Comparison of ENCODE assay signal across 18 cellular contexts in genomic region chr3:56680054-56680453, GRCh38. TPM values are rescaled to one million over a fixed set of nuclear protein-coding genes. Genes with fewer than 3 reads are reported as not detected.
A peak's percentile ranks its signal among the peaks of the same experiment; 100 is the strongest.
DNase-seq lines count a peak whose midpoint lies in the region; ATAC-seq, FAIRE-seq and TF ChIP-seq lines count a peak whose summit lies in the region.
"Had no signal": no experiment of that assay in that cellular context is flagged by ENCODE, and none has a peak within 500 bp of the region (broad histone marks: within the 10 kb centered on the region; RNA-seq: fewer than 3 reads in every experiment).

No MANE protein-coding gene starts in this region.

- H3K9ac ChIP-seq in GM12878 (ENCODE audit: control insufficient read depth, insufficient read depth, low read length) = no peak overlapping the region

- no peak for TF ChIP-seq POLR2A in NB4 (IDR thresholded peaks at IDR 0.05; ENCODE audit: extremely low read depth, insufficient read length)
- TF ChIP-seq POLR2A in GM12878 (IDR thresholded peaks at IDR 0.05; ENCODE audit: low read depth, low read length) = no peak

- H3K36me3 ChIP-seq in GM12878 (ENCODE audit: control insufficient read depth in 2 of 2, insufficient read depth in 2 of 2, low read length in 1 of 2) = peaks cover 0 to 3% of the 10 kb centered on the region in 2 experiments; a peak in 1 of 4 replicates
- H3K36me3 ChIP-seq: colonic mucosa, uterus had no signal

- peak overlapping the region; percentile 89 for H3K4me3 ChIP-seq in NB4 (ENCODE audit: low read depth, low read length)
- peak overlapping the region; percentile 94 for H3K4me3 ChIP-seq in GM12878
- H3K4me3 ChIP-seq: colonic mucosa, uterus had no signal

- no peak for ATAC-seq in stimulated activated naive CD8-positive, alpha-beta T cell treated with anti-CD3 and anti-CD28 coated beads, Interleukin-15, Interleukin-2, amounts not matched to agents 100 U/mL and 50 U/mL, for 24 hours
- ATAC-seq in GM12878 (no peak), HG03457 (IDR thresholded peaks at IDR 0.05; ENCODE audit: unreplicated experiment) (no peak), GM18873 (IDR thresholded peaks at IDR 0.05; ENCODE audit: low FRiP score, unreplicated experiment) (no peak)
- no peak for ATAC-seq in stimulated activated naive B cell treated with anti-CD40 and anti-IgM and Interleukin-4, amounts not matched to agents 10 μg/mL and 1 μg/mL and 100 μg/mL, for 72 hours (replicated peaks)
- ATAC-seq: stimulated activated naive CD8-positive, alpha-beta T cell treated with anti-CD3 and anti-CD28 coated beads, Interleukin-15, amount 100 ng/mL, for 72 hours had no signal

- peaks cover 60% of the 10 kb centered on the region for H3K79me2 ChIP-seq in GM12878 (ENCODE audit: control insufficient read depth, insufficient read depth, low read length)

- peaks cover 2% of the 10 kb centered on the region; the same call in 1 of the 3 replicates for H3K9me3 ChIP-seq in GM12878 (replicated peaks; ENCODE audit: control insufficient read depth, insufficient read depth, low read length)
- H3K9me3 ChIP-seq: colonic mucosa, uterus had no signal

- no peak for TF ChIP-seq CTCF in NB4 (IDR thresholded peaks at IDR 0.05; ENCODE audit: low read depth, low read length)
- no peak for TF ChIP-seq CTCF in GM12878 (IDR thresholded peaks at IDR 0.05 in 2 of 3, conservative IDR thresholded peaks at IDR 0.05 in 1 of 3; ENCODE audit: control insufficient read depth in 2 of 3, extremely low read depth in 1 of 3, insufficient read depth in 1 of 3, low read depth in 3 of 3, low read length in 3 of 3)
- TF ChIP-seq CTCF in D721Med (IDR thresholded peaks at IDR 0.05; ENCODE audit: insufficient read depth, missing control alignments) = no peak

- BruUV-seq in GM12878 (replicated peaks; lab: Mats Ljungman, UMichigan) = no TSS peak

- RAD21 ChIA-PET in GM12878 (lab: Charles Lee; ENCODE audit: unreplicated experiment) = interaction anchor here (0.9 to 1.7 kb wide), 9 partner anchors 11 to 120 kb away, joined by 3 to 8 read pairs (median 5); no protein-coding TSS in a partner anchor

- H3K27ac Mint-ChIP-seq in stimulated activated naive CD8-positive, alpha-beta T cell treated with anti-CD3 and anti-CD28 coated beads, Interleukin-15, Interleukin-2, amounts not matched to agents 100 ng/mL and 50 ng/mL, for 24 hours = no peak overlapping the region
- H3K27ac Mint-ChIP-seq in stimulated activated naive B cell treated with anti-CD40 and anti-IgM and Interleukin-4, amounts not matched to agents 10 μg/mL and 1 μg/mL and 100 μg/mL, for 72 hours = peak overlapping the region; percentile 47
- H3K27ac Mint-ChIP-seq: mesothelial cell of epicardium had no signal

- peaks cover 61% of the 10 kb centered on the region for H3K4me1 Mint-ChIP-seq in stimulated activated naive CD8-positive, alpha-beta T cell treated with anti-CD3 and anti-CD28 coated beads, Interleukin-15, Interleukin-2, amounts not matched to agents 100 ng/mL and 50 ng/mL, for 24 hours (ENCODE audit: low read depth)
- H3K4me1 Mint-ChIP-seq in stimulated activated naive B cell treated with anti-CD40 and anti-IgM and Interleukin-4, amounts not matched to agents 10 μg/mL and 1 μg/mL and 100 μg/mL, for 72 hours = peaks cover 9 to 42% of the 10 kb centered on the region in 2 donors

- H3K4me1 ChIP-seq in GM12878 (ENCODE audit: control insufficient read depth, insufficient read depth, low read length) = peaks cover 3% of the 10 kb centered on the region
- H3K4me1 ChIP-seq: colonic mucosa had no signal

- H3K9me3 Mint-ChIP-seq in stimulated activated naive CD8-positive, alpha-beta T cell treated with anti-CD3 and anti-CD28 coated beads, Interleukin-15, Interleukin-2, amounts not matched to agents 100 ng/mL and 50 ng/mL, for 24 hours = peaks cover 10% of the 10 kb centered on the region
- H3K9me3 Mint-ChIP-seq in stimulated activated naive B cell treated with anti-CD40 and anti-IgM and Interleukin-4, amounts not matched to agents 10 μg/mL and 1 μg/mL and 100 μg/mL, for 72 hours = peaks cover 1 to 3% of the 10 kb centered on the region in 2 donors
- H3K9me3 Mint-ChIP-seq: stimulated activated naive CD8-positive, alpha-beta T cell treated with anti-CD3 and anti-CD28 coated beads, Interleukin-15, amount 100 ng/mL, for 72 hours had no signal

- H3K27me3 ChIP-seq in GM12878 (replicated peaks in 1 of 2; ENCODE audit: control insufficient read depth in 2 of 2, insufficient read depth in 2 of 2, low read length in 1 of 2) = no peaks in the 10 kb centered on the region
- H3K27me3 ChIP-seq: colonic mucosa, uterus had no signal

- no peak overlapping the region for H2AFZ ChIP-seq in GM12878 (ENCODE audit: control insufficient read depth, low read depth, low read length)

- SMC1A ChIA-PET in GM12878 (lab: Charles Lee; ENCODE audit: uncharacterized antibody, unreplicated experiment) = interaction anchor here (0.6 to 2.1 kb wide), 6 partner anchors 8 to 1131 kb away, joined by 3 to 7 read pairs (median 4); partner anchors contain the start of gene CCDC66

- peak overlapping the region; percentile 95 for H3K4me3 Mint-ChIP-seq in stimulated activated naive CD8-positive, alpha-beta T cell treated with anti-CD3 and anti-CD28 coated beads, Interleukin-15, Interleukin-2, amounts not matched to agents 100 ng/mL and 50 ng/mL, for 24 hours
- H3K4me3 Mint-ChIP-seq in stimulated activated naive B cell treated with anti-CD40 and anti-IgM and Interleukin-4, amounts not matched to agents 10 μg/mL and 1 μg/mL and 100 μg/mL, for 72 hours = peak overlapping the region; percentile 21 to 39

- no peaks in the 10 kb centered on the region for H3K27me3 Mint-ChIP-seq in stimulated activated naive CD8-positive, alpha-beta T cell treated with anti-CD3 and anti-CD28 coated beads, Interleukin-15, Interleukin-2, amounts not matched to agents 100 ng/mL and 50 ng/mL, for 24 hours
- H3K27me3 Mint-ChIP-seq in stimulated activated naive B cell treated with anti-CD40 and anti-IgM and Interleukin-4, amounts not matched to agents 10 μg/mL and 1 μg/mL and 100 μg/mL, for 72 hours = no peaks in the 10 kb centered on the region
- H3K27me3 Mint-ChIP-seq: stimulated activated naive CD8-positive, alpha-beta T cell treated with anti-CD3 and anti-CD28 coated beads, Interleukin-15, amount 100 ng/mL, for 72 hours had no signal

- H3K27ac ChIP-seq in GM12878 (ENCODE audit: control insufficient read depth, insufficient read depth) = no peak overlapping the region
- H3K27ac ChIP-seq: colonic mucosa, uterus, WERI-Rb-1 had no signal

- CTCF ChIA-PET in GM12878 (lab: Yijun Ruan, JAX) = interaction anchor here (0.9 to 2.3 kb wide), 5 partner anchors 13 to 122 kb away, joined by 4 to 5 read pairs (median 4); partner anchors contain the start of gene ARHGEF3

- no peak for TF ChIP-seq RAD21 in GM12878 (IDR thresholded peaks at IDR 0.05; ENCODE audit: insufficient read depth, low read depth, low read length)

- H3K4me2 ChIP-seq in GM12878 (ENCODE audit: control insufficient read depth, insufficient read depth) = peak overlapping the region; percentile 72

- in situ Hi-C loops in GM12878 (cut with MboI) = no loop called here

- no peak for DNase-seq in stimulated activated naive CD8-positive, alpha-beta T cell treated with anti-CD3 and anti-CD28 coated beads, Interleukin-15, Interleukin-2, amounts not matched to agents 100 U/mL and 50 U/mL, for 24 hours
- DNase-seq in NB4 (ENCODE audit: low read depth) (no peak), GM12878 (ENCODE audit: low read depth, low spot score) (no peak), D721Med (ENCODE audit: insufficient read length, low spot score) (no peak)
- no peak for DNase-seq in stimulated activated naive B cell treated with anti-CD40 and anti-IgM and Interleukin-4, amounts not matched to agents 10 μg/mL and 1 μg/mL and 100 μg/mL, for 72 hours
- DNase-seq: activated CD8-positive, alpha-beta memory T cell treated with anti-CD3 and anti-CD28 coated beads, Interleukin-2, amount 50 U/mL, for 48 hours; anterior cingulate cortex; colonic mucosa; DMS79; NCI-H146; NCI-H510A; stimulated activated naive CD8-positive, alpha-beta T cell treated with anti-CD3 and anti-CD28 coated beads, Interleukin-15, amount 100 ng/mL, for 72 hours; uterus; WERI-Rb-1 had no signal

- peaks cover 74% of the 10 kb centered on the region for H3K36me3 Mint-ChIP-seq in stimulated activated naive CD8-positive, alpha-beta T cell treated with anti-CD3 and anti-CD28 coated beads, Interleukin-15, Interleukin-2, amounts not matched to agents 100 ng/mL and 50 ng/mL, for 24 hours (ENCODE audit: low read depth)
- peaks cover 36 to 48% of the 10 kb centered on the region in 2 donors for H3K36me3 Mint-ChIP-seq in stimulated activated naive B cell treated with anti-CD40 and anti-IgM and Interleukin-4, amounts not matched to agents 10 μg/mL and 1 μg/mL and 100 μg/mL, for 72 hours

- POLR2A ChIA-PET in GM12878 (lab: Charles Lee) = interaction anchor here (0.5 to 1.2 kb wide), 2 partner anchors 106 to 890 kb away, joined by 3 read pairs; no protein-coding TSS in a partner anchor

- FAIRE-seq in GM12878 (lab: Jason Lieb, UNC) (no peak), D721Med (lab: Jason Lieb, UNC) (no peak)

- no peak for TF ChIP-seq EP300 in GM12878 (IDR thresholded peaks at IDR 0.05; ENCODE audit: borderline replicate concordance in 1 of 2, control insufficient read depth in 1 of 2, low read depth in 2 of 2, low read length in 2 of 2)

- H4K20me1 ChIP-seq in GM12878 (ENCODE audit: control insufficient read depth, insufficient read depth) = no peaks in the 10 kb centered on the region

- intact Hi-C loops in GM12878 (cut with micrococcal nuclease; ENCODE audit: unreplicated experiment) = no loop called here

TF ChIP-seq in GM12878, 131 proteins besides CTCF, POLR2A, EP300 and RAD21 (continues in another document):
- TF ChIP-seq NFIC (IDR thresholded peaks at IDR 0.05; ENCODE audit: low read depth, low read length) (0 out of 2 replicates have a peak, but pooled peaks have one; percentile 16), BACH1 (IDR thresholded peaks at IDR 0.05; ENCODE audit: borderline replicate concordance) (no peak), ZNF217 (IDR thresholded peaks at IDR 0.05) (peak; percentile 33; the same call in 1 of the 2 replicates)

RNA-seq across cellular contexts. Expression of gene TASOR, which starts 3.0 kb away (rescaled TPM):
- 120 and 130 TPM in 2 replicates for total RNA-seq in GM12878 (2013; cell fraction: nucleolus; rRNA removed)
- total RNA-seq in GM12878 (2014; rRNA removed) (59.2 and 66.6 TPM in 2 replicates), GM12878 (2014; rRNA removed; fragmentation: Illumina TruSeq; extraction: Trizol) (95.1 and 106 TPM in 2 replicates), GM12878 (2021) (53.7 and 54.5 TPM in 2 replicates)
- polyA plus RNA-seq in GM12878 (2011; ENCODE audit: low read depth) = 38.7 TPM
- polyA plus RNA-seq in GM12878 (2011; rRNA removed) (70.3 and 123 TPM in 2 replicates), GM12878 (2014; fragmentation: Illumina TruSeq; extraction: Trizol) (78.2 and 109 TPM in 2 replicates), GM12878 (2014; fragmentation: Nextera tagmentation; extraction: Ambion mirVana) (10 to 100 TPM; 29.6 to 30.5 TPM), GM12878 (2014; rRNA removed) (36.0 and 51.5 TPM in 2 replicates), GM12878 (2016; fragmentation: Nextera tagmentation; extraction: Ambion mirVana) (10 to 100 TPM; 32.9 to 33.0 TPM)
- 24.3 and 26.6 TPM in 2 replicates for polyA plus RNA-seq in GM12878 (2011; cell fraction: cytosol; rRNA removed)
- 37.5 and 38.6 TPM in 2 replicates for polyA plus RNA-seq in GM12878 (2011; cell fraction: nucleus; rRNA removed)
- 34.3 and 47.3 TPM in 2 replicates for polyA plus RNA-seq in GM12878 (2012)
- polyA minus RNA-seq in GM12878 (2011; rRNA and poly(A)+ RNA removed) = 67.7 and 78.0 TPM in 2 replicates
- 32.5 and 35.0 TPM in 2 replicates for polyA minus RNA-seq in GM12878 (2011; cell fraction: cytosol; rRNA and poly(A)+ RNA removed)
- 25.5 and 43.7 TPM in 2 replicates for polyA minus RNA-seq in GM12878 (2011; cell fraction: nucleus; rRNA and poly(A)+ RNA removed)
